In the genomic region with DNA sequence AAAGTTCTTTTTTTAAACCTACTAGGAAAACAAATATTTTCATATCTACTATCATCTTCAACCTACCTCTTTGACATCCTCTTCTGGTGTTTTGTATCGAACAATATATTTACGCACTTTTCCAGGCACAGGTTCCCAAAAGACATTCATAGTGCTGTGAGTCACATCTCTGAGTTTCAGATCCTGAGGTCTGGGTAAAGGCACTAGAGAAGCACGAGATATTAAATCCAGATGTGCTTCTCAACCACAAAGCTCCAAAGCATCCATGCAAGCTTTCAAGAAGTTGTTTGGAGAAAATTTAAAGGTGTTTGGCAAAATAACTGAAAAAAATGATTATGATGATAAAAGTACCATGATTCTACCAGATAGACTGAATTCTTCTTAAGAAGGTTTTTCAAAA, we compare ENCODE assay signal across 25 cellular contexts.
DNase-seq lines count a peak whose midpoint lies in the region; ATAC-seq and TF ChIP-seq lines count a peak whose summit lies in the region.
"Had no signal": no experiment of that assay in that cellular context is flagged by ENCODE, and none has a peak within 500 bp of the region (broad histone marks: within the 10 kb centered on the region; RNA-seq: fewer than 3 reads in every experiment).

No MANE protein-coding gene starts in this region.

- H3K9ac ChIP-seq in adipocyte (ENCODE audit: low read length) = peak overlapping the region; percentile 19
- no peak overlapping the region for H3K9ac ChIP-seq in skeletal muscle tissue (ENCODE audit: low read depth in 1 of 3, low read length in 3 of 3)

- peaks cover 7% of the 10 kb centered on the region for H3K9me3 Mint-ChIP-seq in activated T-helper 2 cell treated with anti-CD3 and anti-CD28 coated beads, Interferon-gamma antibody, Interleukin-2, Interleukin-4, amounts not matched to agents 10 μg/mL and 5 μg/mL and 100 μg/mL, durations not matched to agents 14 hours and 24 hours and 36 hours
- H3K9me3 Mint-ChIP-seq: activated naive CD8-positive, alpha-beta T cell treated with anti-CD3 and anti-CD28 coated beads, Interleukin-2, amount 50 U/mL, for 24 hours; central memory CD8-positive, alpha-beta T cell had no signal

- no peak for ATAC-seq in HG03432 (IDR thresholded peaks at IDR 0.05; ENCODE audit: unreplicated experiment)
- no peak for ATAC-seq in GM18907 (IDR thresholded peaks at IDR 0.05; ENCODE audit: unreplicated experiment)
- ATAC-seq: activated naive CD8-positive, alpha-beta T cell treated with anti-CD3 and anti-CD28 coated beads, Interleukin-2, amount 50 U/mL, for 24 hours; naive thymus-derived CD4-positive, alpha-beta T cell; upper lobe of right lung had no signal

- peaks cover 32% of the 10 kb centered on the region for H3K4me1 ChIP-seq in adipocyte (ENCODE audit: control insufficient read depth, insufficient read depth, low read length)
- no peaks in the 10 kb centered on the region for H3K4me1 ChIP-seq in skeletal muscle tissue (ENCODE audit: control insufficient read depth in 3 of 3, insufficient read depth in 3 of 3, low read length in 3 of 3)
- H3K4me1 ChIP-seq: esophagus squamous epithelium, upper lobe of right lung had no signal

- no peak overlapping the region for H3K4me3 ChIP-seq in adipocyte (ENCODE audit: low read length)
- H3K4me3 ChIP-seq in fibroblast of mammary gland (ENCODE audit: control insufficient read depth, low read depth, low read length) = no peak overlapping the region
- H3K4me3 ChIP-seq in skeletal muscle tissue (ENCODE audit: low read length in 3 of 3) = no peak overlapping the region
- H3K4me3 ChIP-seq: esophagus squamous epithelium, hepatocyte, upper lobe of right lung had no signal

- H3K27ac ChIP-seq in skeletal muscle tissue (ENCODE audit: low read depth, low read length) = peak overlapping the region; percentile 5
- H3K27ac ChIP-seq: hepatocyte, upper lobe of right lung had no signal

- H3K27me3 Mint-ChIP-seq in activated T-helper 2 cell treated with anti-CD3 and anti-CD28 coated beads, Interferon-gamma antibody, Interleukin-2, Interleukin-4, amounts not matched to agents 10 μg/mL and 5 μg/mL and 100 μg/mL, durations not matched to agents 14 hours and 24 hours and 36 hours (ENCODE audit: low read depth) = no peaks in the 10 kb centered on the region
- H3K27me3 Mint-ChIP-seq: CD4-positive, CD25-positive, alpha-beta regulatory T cell had no signal

- no peaks in the 10 kb centered on the region for H3K9me3 ChIP-seq in adipocyte (ENCODE audit: control insufficient read depth, low read length)
- no peaks in the 10 kb centered on the region for H3K9me3 ChIP-seq in skeletal muscle tissue (ENCODE audit: control insufficient read depth in 3 of 3, low read length in 3 of 3)
- H3K9me3 ChIP-seq: esophagus squamous epithelium, upper lobe of right lung had no signal

- no peaks in the 10 kb centered on the region for H3K4me1 Mint-ChIP-seq in activated T-helper 2 cell treated with anti-CD3 and anti-CD28 coated beads, Interferon-gamma antibody, Interleukin-2, Interleukin-4, amounts not matched to agents 10 μg/mL and 5 μg/mL and 100 μg/mL, durations not matched to agents 14 hours and 24 hours and 36 hours (ENCODE audit: low read depth)
- H3K4me1 Mint-ChIP-seq: activated naive CD8-positive, alpha-beta T cell treated with anti-CD3 and anti-CD28 coated beads, Interleukin-2, amount 50 U/mL, for 24 hours; CD4-positive, CD25-positive, alpha-beta regulatory T cell; central memory CD8-positive, alpha-beta T cell; naive thymus-derived CD4-positive, alpha-beta T cell had no signal

- TF ChIP-seq CTCF in fibroblast of mammary gland (conservative IDR thresholded peaks at IDR 0.05; ENCODE audit: control insufficient read depth, insufficient read depth, low read depth, low read length) = no peak

- H3K27ac Mint-ChIP-seq in activated T-helper 2 cell treated with anti-CD3 and anti-CD28 coated beads, Interferon-gamma antibody, Interleukin-2, Interleukin-4, amounts not matched to agents 10 μg/mL and 5 μg/mL and 100 μg/mL, durations not matched to agents 14 hours and 24 hours and 36 hours = no peak overlapping the region
- H3K27ac Mint-ChIP-seq: activated naive CD8-positive, alpha-beta T cell treated with anti-CD3 and anti-CD28 coated beads, Interleukin-2, amount 50 U/mL, for 24 hours; CD4-positive, CD25-positive, alpha-beta regulatory T cell; naive thymus-derived CD4-positive, alpha-beta T cell had no signal

- intact Hi-C loops in activated T-helper 2 cell treated with anti-CD3 and anti-CD28 coated beads, Interferon-gamma antibody, Interleukin-2, Interleukin-4, amounts not matched to agents 10 μg/mL and 5 μg/mL and 100 μg/mL, durations not matched to agents 14 hours and 24 hours and 36 hours (cut with micrococcal nuclease) = no loop called here

- H3K36me3 ChIP-seq in adipocyte (ENCODE audit: control insufficient read depth, insufficient read depth, low read length, severe bottlenecking) (peaks cover 89% of the 10 kb centered on the region), skeletal muscle tissue (ENCODE audit: control insufficient read depth in 3 of 3, insufficient read depth in 3 of 3, low read length in 3 of 3) (no peaks in the 10 kb centered on the region)
- H3K36me3 ChIP-seq: upper lobe of right lung had no signal

- DNase-seq in ELR (ENCODE audit: low read depth) (peak; percentile 40), adipocyte (ENCODE audit: low read depth) (peak; percentile 91), fibroblast of mammary gland (ENCODE audit: low read depth) (peak; percentile 97), NCI-H1105 (lab: John Stamatoyannopoulos, UW) (no peak)
- DNase-seq in activated T-helper 2 cell treated with anti-CD3 and anti-CD28 coated beads, Interferon-gamma antibody, Interleukin-2, Interleukin-4, amounts not matched to agents 10 μg/mL and 5 μg/mL and 100 μg/mL, durations not matched to agents 14 hours and 24 hours and 36 hours (ENCODE audit: low spot score) = no peak
- DNase-seq: activated CD4-positive, alpha-beta T cell treated with anti-CD3 and anti-CD28 coated beads for 4 hours; activated effector memory CD4-positive, alpha-beta T cell treated with Interleukin-2 at 50 U/mL for 16 hours; activated naive CD8-positive, alpha-beta T cell treated with anti-CD3 and anti-CD28 coated beads, Interleukin-2, amount 50 U/mL, for 24 hours; CD4-positive, CD25-positive, alpha-beta regulatory T cell; DMS 273 treated with DMSO at 0.1 percent for 48 hours; effector CD4-positive, alpha-beta T cell; esophagus squamous epithelium; islet precursor cell; naive thymus-derived CD4-positive, alpha-beta T cell; NCI-H1092; NCI-H2107; NCI-H524; small intestine; stimulated activated CD4-positive, alpha-beta T cell treated with anti-CD3 and anti-CD28 coated beads, Interleukin-4, amount 100 ng/mL, for 24 hours; upper lobe of right lung had no signal

- no peaks in the 10 kb centered on the region for H3K36me3 Mint-ChIP-seq in activated T-helper 2 cell treated with anti-CD3 and anti-CD28 coated beads, Interferon-gamma antibody, Interleukin-2, Interleukin-4, amounts not matched to agents 10 μg/mL and 5 μg/mL and 100 μg/mL, durations not matched to agents 14 hours and 24 hours and 36 hours (ENCODE audit: low read depth)
- H3K36me3 Mint-ChIP-seq: CD4-positive, CD25-positive, alpha-beta regulatory T cell; naive thymus-derived CD4-positive, alpha-beta T cell had no signal

- no peak overlapping the region for H3K4me3 Mint-ChIP-seq in activated T-helper 2 cell treated with anti-CD3 and anti-CD28 coated beads, Interferon-gamma antibody, Interleukin-2, Interleukin-4, amounts not matched to agents 10 μg/mL and 5 μg/mL and 100 μg/mL, durations not matched to agents 14 hours and 24 hours and 36 hours (ENCODE audit: low read depth)
- H3K4me3 Mint-ChIP-seq: activated naive CD8-positive, alpha-beta T cell treated with anti-CD3 and anti-CD28 coated beads, Interleukin-2, amount 50 U/mL, for 24 hours; CD4-positive, CD25-positive, alpha-beta regulatory T cell; central memory CD8-positive, alpha-beta T cell; naive thymus-derived CD4-positive, alpha-beta T cell had no signal

- H3K27me3 ChIP-seq in adipocyte (replicated peaks; ENCODE audit: control insufficient read depth, insufficient read depth, low read length) = no peaks in the 10 kb centered on the region
- H3K27me3 ChIP-seq in skeletal muscle tissue (ENCODE audit: control insufficient read depth in 3 of 3, insufficient read depth in 3 of 3, low read length in 3 of 3) = no peaks in the 10 kb centered on the region
- H3K27me3 ChIP-seq: esophagus squamous epithelium, hepatocyte, upper lobe of right lung had no signal

Comparison
In these comparisons a context has a peak if more than half of its experiments do, and no peak if none do; other contexts are left out.
1. DNase-seq: peak in ELR (single experiment), adipocyte (single experiment) and fibroblast of mammary gland (single experiment); none in activated T-helper 2 cell treated with anti-CD3 and anti-CD28 coated beads, Interferon-gamma antibody, Interleukin-2, Interleukin-4, amounts not matched to agents 10 μg/mL and 5 μg/mL and 100 μg/mL, durations not matched to agents 14 hours and 24 hours and 36 hours (single experiment) and NCI-H1105 (single experiment).